In genomic region chr4:6197433-6198174, GRCh38 we compare ENCODE assay signal across 19 cellular contexts. TPM values are rescaled to one million over a fixed set of nuclear protein-coding genes. Genes with fewer than 3 reads are reported as not detected.
DNase-seq lines count a peak whose midpoint lies in the region; ATAC-seq and TF ChIP-seq lines count a peak whose summit lies in the region.
"Had no signal": no experiment of that assay in that cellular context is flagged by ENCODE, and none has a peak within 500 bp of the region (broad histone marks: within the 10 kb centered on the region; RNA-seq: fewer than 3 reads in every experiment).

No MANE protein-coding gene starts in this region.

- peaks cover 31% of the 10 kb centered on the region for H3K27me3 Mint-ChIP-seq in activated T-cell treated with anti-CD3 and anti-CD28 coated beads, Interleukin-2, amount 50 U/mL, for 4 hours (ENCODE audit: low read depth)
- H3K27me3 Mint-ChIP-seq in activated CD4-positive, alpha-beta memory T cell treated with anti-CD3 and anti-CD28 coated beads for 36 hours = peaks cover 15% of the 10 kb centered on the region
- peaks cover 4 to 18% (median 10%) of the 10 kb centered on the region in 3 donors for H3K27me3 Mint-ChIP-seq in immature natural killer cell (ENCODE audit: low read depth in 3 of 3)

- no peaks in the 10 kb centered on the region for H3K36me3 ChIP-seq in spleen
- H3K36me3 ChIP-seq: neutrophil, suprapubic skin had no signal

- DNase-seq in activated T-cell treated with anti-CD3 and anti-CD28 coated beads, Interleukin-2, amount 50 U/mL, for 4 hours = no peak
- DNase-seq in activated T-cell treated with anti-CD3 and anti-CD28 coated beads for 4 hours (no peak), immature natural killer cell (no peak), spleen (peak; percentile 66), LoVo (ENCODE audit: low spot score) (no peak), NCI-H187 treated with DMSO at 0.1 percent for 48 hours (lab: John Stamatoyannopoulos, UW) (no peak)
- DNase-seq in activated CD4-positive, alpha-beta memory T cell treated with anti-CD3 and anti-CD28 coated beads for 36 hours = no peak
- DNase-seq: dermis blood vessel endothelial cell, erythroblast, GDM1, H9, NCI-H1436, right cardiac atrium, SHP77 treated with DMSO at 0.1 percent for 48 hours had no signal

- no peak for TF ChIP-seq POLR2A in spleen (IDR thresholded peaks at IDR 0.05)

- H3K36me3 Mint-ChIP-seq in activated T-cell treated with anti-CD3 and anti-CD28 coated beads, Interleukin-2, amount 50 U/mL, for 4 hours (ENCODE audit: insufficient read depth) = peaks cover 2% of the 10 kb centered on the region
- peaks cover 7% of the 10 kb centered on the region for H3K36me3 Mint-ChIP-seq in activated CD4-positive, alpha-beta memory T cell treated with anti-CD3 and anti-CD28 coated beads for 36 hours
- peaks cover 0 to 6% (median 4%) of the 10 kb centered on the region in 3 donors for H3K36me3 Mint-ChIP-seq in immature natural killer cell

- no peak for TF ChIP-seq CTCF in spleen (IDR thresholded peaks at IDR 0.05 in 8 of 11, conservative IDR thresholded peaks at IDR 0.05 in 3 of 11)

- intact Hi-C loops in activated CD4-positive, alpha-beta memory T cell treated with anti-CD3 and anti-CD28 coated beads for 36 hours (cut with micrococcal nuclease) = loop anchor here (1.0 kb wide), 2 partner anchors 16 to 63 kb away; no protein-coding TSS in a partner anchor
- intact Hi-C loops in spleen (cut with DNase I; ENCODE audit: low total_unique reads) = no loop called here

- H3K4me3 Mint-ChIP-seq in activated T-cell treated with anti-CD3 and anti-CD28 coated beads, Interleukin-2, amount 50 U/mL, for 4 hours = peak overlapping the region; percentile 81
- peak overlapping the region; percentile 21 for H3K4me3 Mint-ChIP-seq in activated CD4-positive, alpha-beta memory T cell treated with anti-CD3 and anti-CD28 coated beads for 36 hours
- peak overlapping the region; percentile 69 to 88 (median 76) for H3K4me3 Mint-ChIP-seq in immature natural killer cell

- peak overlapping the region in 4 of 8 donors; percentile 26 to 87 (median 58) for H3K27ac ChIP-seq in spleen
- H3K27ac ChIP-seq: neutrophil, suprapubic skin had no signal

- H3K9me3 ChIP-seq in spleen = peaks cover 0 to 13% (median 7%) of the 10 kb centered on the region in 8 donors
- H3K9me3 ChIP-seq: neutrophil, suprapubic skin had no signal

- peaks cover 0 to 98% (median 58%) of the 10 kb centered on the region in 7 donors for H3K27me3 ChIP-seq in spleen (replicated peaks in 1 of 7)

- POLR2A ChIA-PET in activated CD4-positive, alpha-beta memory T cell treated with anti-CD3 and anti-CD28 coated beads for 36 hours (lab: Charles Lee) = interaction anchor here (0.6 to 5.0 kb wide), 3 partner anchors 14 to 25 kb away, joined by 3 to 60 read pairs (median 3); no protein-coding TSS in a partner anchor

- H3K4me3 ChIP-seq in spleen = peak overlapping the region in 1 of 8 donors; percentile 81
- H3K4me3 ChIP-seq: lung, suprapubic skin had no signal

- no peak for ATAC-seq in activated T-cell treated with anti-CD3 and anti-CD28 coated beads, Interleukin-2, amount 50 U/mL, for 4 hours
- ATAC-seq in GM18520 (IDR thresholded peaks at IDR 0.05; ENCODE audit: unreplicated experiment) = no peak
- ATAC-seq: right cardiac atrium had no signal

- peak overlapping the region; percentile 86 for H3K27ac Mint-ChIP-seq in activated CD4-positive, alpha-beta memory T cell treated with anti-CD3 and anti-CD28 coated beads for 36 hours
- peak overlapping the region; percentile 70 to 96 (median 92) for H3K27ac Mint-ChIP-seq in immature natural killer cell
- H3K27ac Mint-ChIP-seq: H9 had no signal

- H3K4me1 Mint-ChIP-seq in activated T-cell treated with anti-CD3 and anti-CD28 coated beads, Interleukin-2, amount 50 U/mL, for 4 hours (ENCODE audit: low read depth) = peaks cover 33% of the 10 kb centered on the region
- H3K4me1 Mint-ChIP-seq in activated CD4-positive, alpha-beta memory T cell treated with anti-CD3 and anti-CD28 coated beads for 36 hours (ENCODE audit: low read depth) = peaks cover 35% of the 10 kb centered on the region
- H3K4me1 Mint-ChIP-seq in immature natural killer cell = peaks cover 36 to 39% of the 10 kb centered on the region in 2 donors

- 60 to 66% (median 62%) methylated on average over 7 to 9 of the region's 9 CpGs for WGBS in spleen, 5 donors

- H3K4me1 ChIP-seq in spleen = peaks cover 4 to 45% (median 22%) of the 10 kb centered on the region in 6 donors

- peaks cover 8% of the 10 kb centered on the region for H3K9me3 Mint-ChIP-seq in activated T-cell treated with anti-CD3 and anti-CD28 coated beads, Interleukin-2, amount 50 U/mL, for 4 hours
- H3K9me3 Mint-ChIP-seq in activated CD4-positive, alpha-beta memory T cell treated with anti-CD3 and anti-CD28 coated beads for 36 hours = peaks cover 8% of the 10 kb centered on the region
- peaks cover 0 to 4% (median 0%) of the 10 kb centered on the region in 6 donors for H3K9me3 Mint-ChIP-seq in immature natural killer cell

- CTCF ChIA-PET in activated CD4-positive, alpha-beta memory T cell treated with anti-CD3 and anti-CD28 coated beads for 36 hours (lab: Charles Lee) = interaction anchor here (1.5 to 2.1 kb wide), 3 partner anchors 12 to 63 kb away, joined by 3 to 13 read pairs (median 11); no protein-coding TSS in a partner anchor

RNA-seq across cellular contexts. Expression of gene JAKMIP1, which starts 2.7 kb away (rescaled TPM):
- total RNA-seq in activated T-cell treated with anti-CD3 and anti-CD28 coated beads, Interleukin-2, amount 50 U/mL, for 4 hours = 1 to 10 TPM; 1.1 to 3.7 (median 3.3) TPM
- total RNA-seq in activated CD4-positive, alpha-beta memory T cell treated with anti-CD3 and anti-CD28 coated beads for 36 hours = 10 to 100 TPM; 17.7 to 18.1 TPM
- polyA plus RNA-seq in immature natural killer cell (1 to 10 TPM; 1.2 to 7.9 (median 6.5) TPM), spleen (1 to 10 TPM in 1 of 3 donors, under 1 TPM in 2; 0.37 to 1.2 (median 0.77) TPM)
- total RNA-seq in spleen = 1 to 10 TPM; 1.5 to 8.7 (median 3.4) TPM
- total RNA-seq: dermis blood vessel endothelial cell had no signal
- polyA plus RNA-seq: AG04450 had no signal

Comparison
In these comparisons a context has a peak if more than half of its experiments do, and no peak if none do; other contexts are left out.
1. H3K4me3 Mint-ChIP-seq: peak in every context shown above with its lines; median percentile 81 in activated T-cell treated with anti-CD3 and anti-CD28 coated beads, Interleukin-2, amount 50 U/mL, for 4 hours; 76 in immature natural killer cell; 21 in activated CD4-positive, alpha-beta memory T cell treated with anti-CD3 and anti-CD28 coated beads for 36 hours.